In genomic region chr6:158536084-158536890, GRCh38 we compare ENCODE assay signal across 8 cellular contexts. TPM values are rescaled to one million over a fixed set of nuclear protein-coding genes. Genes with fewer than 3 reads are reported as not detected.
DNase-seq lines count a peak whose midpoint lies in the region; ATAC-seq, FAIRE-seq and TF ChIP-seq lines count a peak whose summit lies in the region.

No MANE protein-coding gene starts in this region.

- H3K36me3 ChIP-seq in mammary epithelial cell (ENCODE audit: insufficient read depth, low read length) (no peaks in the 10 kb centered on the region), smooth muscle cell (ENCODE audit: low read depth) (no peaks in the 10 kb centered on the region)

- dilution Hi-C loops in mammary epithelial cell (cut with HindIII; ENCODE audit: low sequenced_read_pairs) = no loop called here

- peak overlapping the region; percentile 79 for H2AFZ ChIP-seq in mammary epithelial cell (ENCODE audit: low read depth, low read length)
- no peak overlapping the region for H2AFZ ChIP-seq in smooth muscle cell (ENCODE audit: low read depth)

- no peak for ATAC-seq in HG03565 (IDR thresholded peaks at IDR 0.05; ENCODE audit: unreplicated experiment)

- peak; percentile 76 for DNase-seq in GM12892 (ENCODE audit: insufficient read length)
- peak; percentile 48 for DNase-seq in NCI-H1694 treated with DMSO at 0.1 percent for 48 hours (lab: John Stamatoyannopoulos, UW)
- DNase-seq in mammary epithelial cell = peak; percentile 60
- DNase-seq in iPS-NIHi11 (ENCODE audit: low spot score) = peak; percentile 89
- DNase-seq in smooth muscle cell (lab: John Stamatoyannopoulos, UW; ENCODE audit: unreplicated experiment) = peak; percentile 54
- no peak for DNase-seq in AML-193 (lab: John Stamatoyannopoulos, UW)

- WGBS in mammary epithelial cell (ENCODE audit: low coverage, missing lambda C conversion rate) = 3% methylated on average over 31 of the region's 75 CpGs
- under 1% methylated on average over 49 of the region's 75 CpGs for WGBS in smooth muscle cell (ENCODE audit: low lambda C conversion rate)

- in situ Hi-C loops in mammary epithelial cell (cut with MboI; ENCODE audit: low sequenced_read_pairs in 2 of 2) = no loop called here

- no peak for TF ChIP-seq POLR2A in GM12892 (IDR thresholded peaks at IDR 0.05; ENCODE audit: low read depth, low read length)

- intact Hi-C loops in mammary epithelial cell (cut with micrococcal nuclease) = no loop called here

- FAIRE-seq in GM12892 (lab: Jason Lieb, UNC) = no peak

- H3K4me3 ChIP-seq in WI38 (ENCODE audit: low read depth, low read length) = peak overlapping the region; percentile 56
- H3K4me3 ChIP-seq in mammary epithelial cell (replicated peaks in 1 of 3; ENCODE audit: insufficient read depth in 1 of 3, low read depth in 2 of 3, low read length in 3 of 3) = peak overlapping the region; percentile 10 to 54 (median 52)
- peak overlapping the region; percentile 66 for H3K4me3 ChIP-seq in smooth muscle cell

- CTCF ChIA-PET in mammary epithelial cell (lab: Charles Lee; ENCODE audit: low non-redundant PET) = no interaction called here

- no peak overlapping the region for H3K9ac ChIP-seq in mammary epithelial cell (ENCODE audit: insufficient read depth, low read length)
- H3K9ac ChIP-seq in smooth muscle cell (ENCODE audit: low read depth) = no peak overlapping the region

- no TSS peak for BruUV-seq in mammary epithelial cell (replicated peaks; lab: Mats Ljungman, UMichigan)

- H3K9me3 ChIP-seq in mammary epithelial cell (replicated peaks; ENCODE audit: insufficient read depth, low read length) (no peaks in the 10 kb centered on the region), smooth muscle cell (replicated peaks; ENCODE audit: low read depth) (no peaks in the 10 kb centered on the region)

- H3K27ac ChIP-seq in mammary epithelial cell (ENCODE audit: insufficient read depth, low read depth, low read length) (no peak overlapping the region), smooth muscle cell (ENCODE audit: low read depth) (no peak overlapping the region)

- H3K27me3 ChIP-seq in mammary epithelial cell (ENCODE audit: insufficient read depth, low read length) = peaks cover 17% of the 10 kb centered on the region
- peaks cover 26% of the 10 kb centered on the region for H3K27me3 ChIP-seq in smooth muscle cell (ENCODE audit: low read depth)

- peaks cover 12% of the 10 kb centered on the region for H3K4me1 ChIP-seq in mammary epithelial cell (ENCODE audit: insufficient read depth, low read length)
- no peaks in the 10 kb centered on the region for H3K4me1 ChIP-seq in smooth muscle cell (ENCODE audit: low read depth)

- peaks cover 9% of the 10 kb centered on the region for H3F3A ChIP-seq in smooth muscle cell (ENCODE audit: low read depth)

- H3K4me2 ChIP-seq in mammary epithelial cell (ENCODE audit: insufficient read depth, low read depth, low read length) (peak overlapping the region; percentile 99), smooth muscle cell (peak overlapping the region; percentile 97)

- H4K20me1 ChIP-seq in mammary epithelial cell (ENCODE audit: insufficient read depth, low read length) (no peaks in the 10 kb centered on the region), smooth muscle cell (ENCODE audit: low read depth) (no peaks in the 10 kb centered on the region)

- H3K79me2 ChIP-seq in mammary epithelial cell (ENCODE audit: insufficient read depth, low read length) (no peaks in the 10 kb centered on the region), smooth muscle cell (ENCODE audit: low read depth) (no peaks in the 10 kb centered on the region)

- TF ChIP-seq CTCF in WI38 (IDR thresholded peaks at IDR 0.05; ENCODE audit: low read depth, low read length) (no peak), mammary epithelial cell (conservative IDR thresholded peaks at IDR 0.05 in 1 of 2, IDR thresholded peaks at IDR 0.05 in 1 of 2; ENCODE audit: extremely low read depth in 1 of 2, insufficient read depth in 1 of 2, low read depth in 1 of 2, low read length in 2 of 2) (no peak), smooth muscle cell (IDR thresholded peaks at IDR 0.05; ENCODE audit: borderline replicate concordance, insufficient read depth, poor library complexity, severe bottlenecking) (no peak)

RNA-seq across cellular contexts. Expression of gene TMEM181, which starts 23.6 kb away (rescaled TPM):
- polyA plus RNA-seq in GM12892 (2012; ENCODE audit: missing spikeins) = 6.9 TPM
- total RNA-seq in mammary epithelial cell = 10 to 100 TPM; 29.8 to 45.3 TPM
- 14.8 TPM for polyA plus RNA-seq in mammary epithelial cell
- 15.7 TPM for polyA minus RNA-seq in mammary epithelial cell
- 29.0 and 35.0 TPM in 2 replicates for total RNA-seq in smooth muscle cell
- 15.1 and 15.3 TPM in 2 replicates for polyA plus RNA-seq in smooth muscle cell

Comparison
In these comparisons a context has a peak if more than half of its experiments do, and no peak if none do; other contexts are left out.
1. DNase-seq: peak in GM12892 (single experiment), NCI-H1694 treated with DMSO at 0.1 percent for 48 hours (single experiment), mammary epithelial cell (single experiment), iPS-NIHi11 (single experiment) and smooth muscle cell (single experiment); none in AML-193 (0 of 2).
2. Peak in every context shown above with its lines, with median percentiles within 50 percentile points of each other: H3K4me3 ChIP-seq.